Comparison of ENCODE assay signal across 9 cellular contexts in genomic region chr10:94076325-94076841, GRCh38.
A peak's percentile ranks its signal among the peaks of the same experiment; 100 is the strongest.
DNase-seq lines count a peak whose midpoint lies in the region; ATAC-seq and TF ChIP-seq lines count a peak whose summit lies in the region.
"Had no signal": no experiment of that assay in that cellular context is flagged by ENCODE, and none has a peak within 500 bp of the region (broad histone marks: within the 10 kb centered on the region; RNA-seq: fewer than 3 reads in every experiment).

No MANE protein-coding gene starts in this region.

- no peak for DNase-seq in HFF-Myc (ENCODE audit: extremely low read depth, low read depth)
- DNase-seq in astrocyte of the spinal cord (ENCODE audit: low read depth, low spot score): peak; percentile 81
- DNase-seq in inferior parietal cortex (ENCODE audit: extremely low spot score): peak; percentile 27
- DNase-seq in stromal cell of bone marrow (ENCODE audit: low read depth): peak; percentile 83
- no peak for DNase-seq in KBM-7
- DNase-seq in NCI-H1092 (lab: John Stamatoyannopoulos, UW): no peak
- no peak for DNase-seq in dermis blood vessel endothelial cell
- DNase-seq: effector memory CD4-positive, alpha-beta T cell had no signal

- in situ Hi-C loops in astrocyte of the spinal cord (cut with HindIII; ENCODE audit: low sequenced_read_pairs): no loop called here
- in situ Hi-C loops in KBM-7 (cut with MboI; ENCODE audit: low pct_unique_long_range_greater_than_20kb, low sequenced_read_pairs): no loop called here

- no peak for ATAC-seq in HG02885 (IDR thresholded peaks at IDR 0.05; ENCODE audit: poor library complexity, unreplicated experiment)

- H3K4me3 ChIP-seq in HFF-Myc (replicated peaks; ENCODE audit: low read depth, low read length) (no peak overlapping the region), astrocyte of the spinal cord (ENCODE audit: low read depth, low read length) (no peak overlapping the region)

- peak; percentile 9 for TF ChIP-seq CTCF in HFF-Myc (IDR thresholded peaks at IDR 0.05; ENCODE audit: low read depth, low read length, missing control alignments)
- peak; percentile 59 for TF ChIP-seq CTCF in astrocyte of the spinal cord (IDR thresholded peaks at IDR 0.05; ENCODE audit: low read depth, low read length)

Comparison
In these comparisons a context has a peak if more than half of its experiments do, and no peak if none do; other contexts are left out.
1. DNase-seq: peak in astrocyte of the spinal cord (single experiment), inferior parietal cortex (single experiment) and stromal cell of bone marrow (single experiment); none in HFF-Myc (single experiment), KBM-7 (single experiment), NCI-H1092 (single experiment) and dermis blood vessel endothelial cell (single experiment).